In the genomic region with DNA sequence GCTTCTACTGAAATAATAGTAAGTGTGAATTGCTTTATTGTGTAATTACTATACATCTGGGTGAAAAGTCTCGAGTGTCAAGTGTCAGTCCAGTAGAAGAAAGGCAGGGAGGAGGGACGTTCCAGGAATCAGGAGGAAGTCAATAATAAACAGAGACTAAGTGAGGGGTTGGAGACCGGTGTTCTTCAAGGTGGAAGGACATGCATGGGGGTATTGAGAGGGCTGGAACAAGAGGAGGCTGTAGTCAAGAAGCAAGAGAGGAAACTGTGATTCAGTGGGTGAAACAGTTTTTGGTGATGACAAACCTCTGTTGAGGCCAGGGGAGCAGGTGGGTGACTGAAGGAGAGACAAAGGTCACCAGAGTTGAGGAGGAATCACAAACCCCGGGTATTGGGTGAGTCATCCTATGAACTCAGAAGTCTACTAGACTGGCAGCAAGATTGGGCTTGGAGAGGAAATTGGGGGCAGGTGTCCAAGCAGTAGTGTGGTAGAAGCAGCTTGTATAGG, we compare ENCODE assay signal across 12 cellular contexts. TPM values are rescaled to one million over a fixed set of nuclear protein-coding genes. Genes with fewer than 3 reads are reported as not detected.
DNase-seq lines count a peak whose midpoint lies in the region; ATAC-seq and TF ChIP-seq lines count a peak whose summit lies in the region.
"Had no signal": no experiment of that assay in that cellular context is flagged by ENCODE, and none has a peak within 500 bp of the region (broad histone marks: within the 10 kb centered on the region; RNA-seq: fewer than 3 reads in every experiment).

No MANE protein-coding gene starts in this region.

- no peaks in the 10 kb centered on the region for H3K79me1 ChIP-seq in neuronal stem cell (ENCODE audit: low read depth, low read length)

- H2BK15ac ChIP-seq in neuronal stem cell (ENCODE audit: low read length): no peak overlapping the region

- H3K9me3 ChIP-seq in left lung (no peaks in the 10 kb centered on the region), neuronal stem cell (replicated peaks in 1 of 2; ENCODE audit: control insufficient read depth in 2 of 2, insufficient read depth in 1 of 2, low read depth in 1 of 2, low read length in 2 of 2) (no peaks in the 10 kb centered on the region)
- H3K9me3 ChIP-seq: neutrophil, tibial nerve had no signal

- no peak overlapping the region for H2AK5ac ChIP-seq in neuronal stem cell (ENCODE audit: low read depth, low read length)

- no peak overlapping the region for H3K4me3 ChIP-seq in left lung
- no peak overlapping the region for H3K4me3 ChIP-seq in neuronal stem cell (ENCODE audit: low read length in 2 of 2)
- H3K4me3 ChIP-seq: tibial nerve had no signal

- no peak overlapping the region for H3K4ac ChIP-seq in neuronal stem cell (ENCODE audit: low read length)

- no peaks in the 10 kb centered on the region for H3K4me1 ChIP-seq in left lung
- H3K4me1 ChIP-seq in neuronal stem cell (ENCODE audit: control insufficient read depth in 2 of 2, insufficient read depth in 1 of 2, low read depth in 1 of 2, low read length in 2 of 2): peaks cover 0 to 3% of the 10 kb centered on the region in 2 donors

- DNase-seq in Daoy (ENCODE audit: low read depth) (peak; percentile 74), left lung (no peak), neuronal stem cell (ENCODE audit: low spot score) (no peak)
- peak; percentile 10 to 25 for DNase-seq in activated CD4-positive, alpha-beta T cell treated with anti-CD3 and anti-CD28 coated beads, Interleukin-2, amount 50 U/mL, for 4 hours
- no peak for DNase-seq in central memory CD4-positive, alpha-beta T cell
- DNase-seq: head of caudate nucleus had no signal

- H3K27ac ChIP-seq in left lung (no peak overlapping the region), neuronal stem cell (replicated peaks; ENCODE audit: low read length) (no peak overlapping the region)
- H3K27ac ChIP-seq: neutrophil, tibial nerve had no signal

- H2BK12ac ChIP-seq in neuronal stem cell (ENCODE audit: low read length): no peak overlapping the region

- peaks cover 0 to 9% of the 10 kb centered on the region in 2 donors for H3K27me3 ChIP-seq in left lung
- H3K27me3 ChIP-seq in neuronal stem cell (ENCODE audit: control insufficient read depth in 3 of 3, insufficient read depth in 3 of 3, low read depth in 1 of 3, low read length in 3 of 3): peaks cover 0 to 13% (median 0%) of the 10 kb centered on the region in 3 experiments
- H3K27me3 ChIP-seq: tibial nerve had no signal

- no peak overlapping the region for H3K14ac ChIP-seq in neuronal stem cell (ENCODE audit: low read length)

- H3K23ac ChIP-seq in neuronal stem cell (ENCODE audit: low read depth, low read length, poor library complexity): no peak overlapping the region

- no peak for TF ChIP-seq CTCF in left lung (IDR thresholded peaks at IDR 0.05)

- no peak overlapping the region for H2BK120ac ChIP-seq in neuronal stem cell (ENCODE audit: low read depth, low read length)

- no CpG with 5 or more reads among the region's 4 CpGs for WGBS in neuronal stem cell (ENCODE audit: extremely low coverage in 2 of 2, insufficient read length in 2 of 2, insufficient replicate concordance in 1 of 2), 2 donors

- H3K36me3 ChIP-seq in left lung: no peaks in the 10 kb centered on the region
- no peaks in the 10 kb centered on the region for H3K36me3 ChIP-seq in neuronal stem cell (replicated peaks in 1 of 2; ENCODE audit: control insufficient read depth in 2 of 2, insufficient read depth in 2 of 2, low read length in 2 of 2)
- H3K36me3 ChIP-seq: neutrophil, tibial nerve had no signal

- intact Hi-C loops in left lung (cut with DNase I): no loop called here

- no peak overlapping the region for H4K8ac ChIP-seq in neuronal stem cell (ENCODE audit: low read depth, low read length)

- ATAC-seq in HG02798 (IDR thresholded peaks at IDR 0.05; ENCODE audit: poor library complexity, unreplicated experiment) (peak; percentile 51), left lung (peak; percentile 22), GM19397 (IDR thresholded peaks at IDR 0.05; ENCODE audit: unreplicated experiment) (no peak), HG03469 (IDR thresholded peaks at IDR 0.05; ENCODE audit: unreplicated experiment) (no peak)
- ATAC-seq: SK-N-SH treated with all-trans-retinoic acid at 6 μM for 48 hours had no signal

- H4K91ac ChIP-seq in neuronal stem cell (ENCODE audit: low read depth, low read length, poor library complexity): no peak overlapping the region

- H3K18ac ChIP-seq in neuronal stem cell (ENCODE audit: low read length): no peak overlapping the region

- no peak overlapping the region for H2BK5ac ChIP-seq in neuronal stem cell (ENCODE audit: low read length)

- no peak overlapping the region for H3K4me2 ChIP-seq in neuronal stem cell (ENCODE audit: insufficient read depth, low read length, poor library complexity, severe bottlenecking)

- H3K9ac ChIP-seq in neuronal stem cell (ENCODE audit: low read depth, low read length, poor library complexity): no peak overlapping the region

- no peak overlapping the region for H2AFZ ChIP-seq in neuronal stem cell (ENCODE audit: low read length)

RNA-seq across cellular contexts. Expression of gene SCAMP5, which starts 11.6 kb away (rescaled TPM):
- total RNA-seq in Daoy (2014; rRNA removed; shearing (Covaris generic)): 1.8 and 7.4 TPM in 2 replicates
- total RNA-seq in left lung: 10 to 100 TPM in 1 of 2 donors, 1 to 10 TPM in 1; 1.9 to 20.1 TPM
- polyA plus RNA-seq in neuronal stem cell (2013, experiment 1 of 2): 28.0 TPM
- polyA plus RNA-seq in neuronal stem cell (2013, experiment 2 of 2): 27.3 TPM

RNA-seq across cellular contexts. Expression of gene RPP25, which starts 27.2 kb away (rescaled TPM):
- total RNA-seq in Daoy (2014; rRNA removed; shearing (Covaris generic)): 2.2 and 3.2 TPM in 2 replicates
- 10 to 100 TPM; 13.8 to 14.1 TPM for total RNA-seq in left lung
- 4.1 TPM for polyA plus RNA-seq in neuronal stem cell (2013, experiment 1 of 2)
- 4.0 TPM for polyA plus RNA-seq in neuronal stem cell (2013, experiment 2 of 2)

RNA-seq across cellular contexts. Expression of gene PPCDC, which starts 39.6 kb away (rescaled TPM):
- total RNA-seq in Daoy (2014; rRNA removed; shearing (Covaris generic)): 30.6 and 32.1 TPM in 2 replicates
- total RNA-seq in left lung: 10 to 100 TPM; 13.2 to 14.1 TPM
- 6.1 TPM for polyA plus RNA-seq in neuronal stem cell (2013, experiment 1 of 2)
- 6.0 TPM for polyA plus RNA-seq in neuronal stem cell (2013, experiment 2 of 2)

RNA-seq across cellular contexts. Expression of gene COX5A, which starts 45.9 kb away (rescaled TPM):
- 59.7 and 65.6 TPM in 2 replicates for total RNA-seq in Daoy (2014; rRNA removed; shearing (Covaris generic))
- total RNA-seq in left lung: 100 to 1,000 TPM; 170 TPM
- 306 TPM for polyA plus RNA-seq in neuronal stem cell (2013, experiment 1 of 2)
- 291 TPM for polyA plus RNA-seq in neuronal stem cell (2013, experiment 2 of 2)

Comparison
In these comparisons a context has a peak if more than half of its experiments do, and no peak if none do; other contexts are left out.
1. DNase-seq: peak in Daoy (single experiment) and activated CD4-positive, alpha-beta T cell treated with anti-CD3 and anti-CD28 coated beads, Interleukin-2, amount 50 U/mL, for 4 hours (2 of 2); none in left lung (0 of 2), neuronal stem cell (single experiment) and central memory CD4-positive, alpha-beta T cell (single experiment).
2. ATAC-seq: peak in HG02798 (single experiment) and left lung (single experiment); none in GM19397 (single experiment) and HG03469 (single experiment).